Comparison of ENCODE assay signal across 22 cellular contexts in genomic region chr12:64203036-64203435, GRCh38. TPM values are rescaled to one million over a fixed set of nuclear protein-coding genes. Genes with fewer than 3 reads are reported as not detected.
DNase-seq lines count a peak whose midpoint lies in the region; ATAC-seq, FAIRE-seq and TF ChIP-seq lines count a peak whose summit lies in the region.
"Had no signal": no experiment of that assay in that cellular context is flagged by ENCODE, and none has a peak within 500 bp of the region (broad histone marks: within the 10 kb centered on the region; RNA-seq: fewer than 3 reads in every experiment).

No MANE protein-coding gene starts in this region.

- FAIRE-seq in bronchial epithelial cell (lab: Jason Lieb, UNC) = peak; percentile 7
- FAIRE-seq: GM12892 had no signal

- no peak overlapping the region for H3K4me3 Mint-ChIP-seq in activated CD4-positive, alpha-beta T cell treated with anti-CD3 and anti-CD28 coated beads for 36 hours
- H3K4me3 Mint-ChIP-seq in activated CD4-positive, alpha-beta T cell treated with anti-CD3 and anti-CD28 coated beads, Interleukin-2, amount 10 ng/mL, durations not matched to agents 24 days and 14 days = no peak overlapping the region
- H3K4me3 Mint-ChIP-seq in activated T-helper 17 cell treated with anti-CD3 and anti-CD28 coated beads, Interleukin-2, amount 50 U/mL, for 72 hours = no peak overlapping the region
- H3K4me3 Mint-ChIP-seq: B cell; CD4-positive, alpha-beta T cell; CD8-positive, alpha-beta memory T cell had no signal

- H3K36me3 ChIP-seq in bronchial epithelial cell (ENCODE audit: control insufficient read depth, insufficient read depth, low read length) (peaks cover 2% of the 10 kb centered on the region), Peyer's patch (peaks cover 0 to 2% (median 0%) of the 10 kb centered on the region in 3 donors)

- H3K4me1 ChIP-seq in Peyer's patch = no peaks in the 10 kb centered on the region
- H3K4me1 ChIP-seq: BLaER1 had no signal

- no peak for TF ChIP-seq CTCF in bronchial epithelial cell (IDR thresholded peaks at IDR 0.05; ENCODE audit: insufficient read depth, low read length, severe bottlenecking)
- no peak for TF ChIP-seq CTCF in Peyer's patch (IDR thresholded peaks at IDR 0.05)

- no peaks in the 10 kb centered on the region for H3K27me3 Mint-ChIP-seq in activated CD4-positive, alpha-beta T cell treated with anti-CD3 and anti-CD28 coated beads for 36 hours
- H3K27me3 Mint-ChIP-seq in activated CD4-positive, alpha-beta T cell treated with anti-CD3 and anti-CD28 coated beads, Interleukin-2, amount 10 ng/mL, durations not matched to agents 24 days and 14 days = no peaks in the 10 kb centered on the region
- no peaks in the 10 kb centered on the region for H3K27me3 Mint-ChIP-seq in activated T-helper 17 cell treated with anti-CD3 and anti-CD28 coated beads, Interleukin-2, amount 50 U/mL, for 72 hours
- H3K27me3 Mint-ChIP-seq: B cell; CD4-positive, alpha-beta T cell had no signal

- peaks cover 4% of the 10 kb centered on the region for H3K9me3 Mint-ChIP-seq in activated CD4-positive, alpha-beta T cell treated with anti-CD3 and anti-CD28 coated beads for 36 hours (ENCODE audit: low read depth)
- H3K9me3 Mint-ChIP-seq in activated CD4-positive, alpha-beta T cell treated with anti-CD3 and anti-CD28 coated beads, Interleukin-2, amount 10 ng/mL, durations not matched to agents 24 days and 14 days = peaks cover 10% of the 10 kb centered on the region
- H3K9me3 Mint-ChIP-seq in activated T-helper 17 cell treated with anti-CD3 and anti-CD28 coated beads, Interleukin-2, amount 50 U/mL, for 72 hours = no peaks in the 10 kb centered on the region
- H3K9me3 Mint-ChIP-seq: CD4-positive, alpha-beta T cell had no signal

- no peak for DNase-seq in activated CD4-positive, alpha-beta T cell treated with anti-CD3 and anti-CD28 coated beads for 36 hours
- DNase-seq in activated CD4-positive, alpha-beta T cell treated with anti-CD3 and anti-CD28 coated beads, Interleukin-2, amount 10 ng/mL, durations not matched to agents 24 days and 14 days = no peak
- DNase-seq in bronchial epithelial cell (ENCODE audit: low read depth) (no peak), Right ventricle myocardium superior (no peak), Peyer's patch (no peak)
- no peak for DNase-seq in stimulated activated naive CD8-positive, alpha-beta T cell treated with anti-CD3 and anti-CD28 coated beads, Interleukin-15, Interleukin-2, amounts not matched to agents 100 U/mL and 50 U/mL, for 24 hours
- DNase-seq: Calu3; CD4-positive, alpha-beta T cell; CD8-positive, alpha-beta memory T cell; DMS53; DMS79 treated with DMSO at 0.1 percent for 48 hours; GF-D8; GOT3; H7 had no signal

- CTCF ChIA-PET in activated CD4-positive, alpha-beta T cell treated with anti-CD3 and anti-CD28 coated beads for 36 hours (lab: Charles Lee) = interaction anchor here (0.7 kb wide), 1 partner anchor 9 kb away, joined by 4 read pairs; no protein-coding TSS in a partner anchor

- no peak overlapping the region for H3K27ac Mint-ChIP-seq in activated CD4-positive, alpha-beta T cell treated with anti-CD3 and anti-CD28 coated beads for 36 hours
- H3K27ac Mint-ChIP-seq in activated CD4-positive, alpha-beta T cell treated with anti-CD3 and anti-CD28 coated beads, Interleukin-2, amount 10 ng/mL, durations not matched to agents 24 days and 14 days = no peak overlapping the region
- H3K27ac Mint-ChIP-seq in activated T-helper 17 cell treated with anti-CD3 and anti-CD28 coated beads, Interleukin-2, amount 50 U/mL, for 72 hours = no peak overlapping the region
- H3K27ac Mint-ChIP-seq: B cell; CD4-positive, alpha-beta T cell; CD8-positive, alpha-beta memory T cell had no signal

- TF ChIP-seq POLR2A in Peyer's patch (IDR thresholded peaks at IDR 0.05) = no peak

- POLR2A ChIA-PET in activated CD4-positive, alpha-beta T cell treated with anti-CD3 and anti-CD28 coated beads for 36 hours (lab: Charles Lee) = no interaction called here

- peaks cover 37% of the 10 kb centered on the region for H3K36me3 Mint-ChIP-seq in activated CD4-positive, alpha-beta T cell treated with anti-CD3 and anti-CD28 coated beads for 36 hours (ENCODE audit: low read depth)
- peaks cover 27% of the 10 kb centered on the region for H3K36me3 Mint-ChIP-seq in activated CD4-positive, alpha-beta T cell treated with anti-CD3 and anti-CD28 coated beads, Interleukin-2, amount 10 ng/mL, durations not matched to agents 24 days and 14 days (ENCODE audit: low read depth)
- peaks cover 26% of the 10 kb centered on the region for H3K36me3 Mint-ChIP-seq in activated T-helper 17 cell treated with anti-CD3 and anti-CD28 coated beads, Interleukin-2, amount 50 U/mL, for 72 hours (ENCODE audit: low read depth)

- H3K27me3 ChIP-seq in bronchial epithelial cell (ENCODE audit: control insufficient read depth, insufficient read depth, low read length) = no peaks in the 10 kb centered on the region
- no peaks in the 10 kb centered on the region for H3K27me3 ChIP-seq in Peyer's patch
- H3K27me3 ChIP-seq: BLaER1 had no signal

- no peak overlapping the region for H3K4me3 ChIP-seq in bronchial epithelial cell (ENCODE audit: low read depth, low read length)
- no peak overlapping the region for H3K4me3 ChIP-seq in Peyer's patch
- H3K4me3 ChIP-seq: BLaER1 had no signal

- peaks cover 3% of the 10 kb centered on the region for H3K4me1 Mint-ChIP-seq in activated CD4-positive, alpha-beta T cell treated with anti-CD3 and anti-CD28 coated beads for 36 hours
- H3K4me1 Mint-ChIP-seq in activated CD4-positive, alpha-beta T cell treated with anti-CD3 and anti-CD28 coated beads, Interleukin-2, amount 10 ng/mL, durations not matched to agents 24 days and 14 days = peaks cover 2% of the 10 kb centered on the region
- H3K4me1 Mint-ChIP-seq in activated T-helper 17 cell treated with anti-CD3 and anti-CD28 coated beads, Interleukin-2, amount 50 U/mL, for 72 hours = no peaks in the 10 kb centered on the region
- H3K4me1 Mint-ChIP-seq: B cell; CD8-positive, alpha-beta memory T cell had no signal

- intact Hi-C loops in activated CD4-positive, alpha-beta T cell treated with anti-CD3 and anti-CD28 coated beads for 36 hours (cut with DNase I, micrococcal nuclease) = no loop called here
- intact Hi-C loops in activated CD4-positive, alpha-beta T cell treated with anti-CD3 and anti-CD28 coated beads, Interleukin-2, amount 10 ng/mL, durations not matched to agents 24 days and 14 days (cut with micrococcal nuclease) = no loop called here
- intact Hi-C loops in Right ventricle myocardium superior (cut with DNase I) = no loop called here

- no peaks in the 10 kb centered on the region for H3K9me3 ChIP-seq in Peyer's patch
- H3K9me3 ChIP-seq: BLaER1 had no signal

- no peak overlapping the region for H3K27ac ChIP-seq in Peyer's patch
- H3K27ac ChIP-seq: 22Rv1, BLaER1, C4-2B had no signal

- peak; percentile 69 for ATAC-seq in activated CD4-positive, alpha-beta T cell treated with anti-CD3 and anti-CD28 coated beads for 36 hours
- ATAC-seq in activated T-helper 17 cell treated with anti-CD3 and anti-CD28 coated beads, Interleukin-2, amount 50 U/mL, for 72 hours (replicated peaks) = peak; percentile 63
- ATAC-seq in Right ventricle myocardium superior (ENCODE audit: poor library complexity) = no peak
- no peak for ATAC-seq in HG03432 (IDR thresholded peaks at IDR 0.05; ENCODE audit: unreplicated experiment)
- no peak for ATAC-seq in stimulated activated naive CD8-positive, alpha-beta T cell treated with anti-CD3 and anti-CD28 coated beads, Interleukin-15, Interleukin-2, amounts not matched to agents 100 U/mL and 50 U/mL, for 24 hours
- ATAC-seq: HCT116 had no signal

RNA-seq across cellular contexts. Expression of gene KICS2, which starts 19.1 kb away (rescaled TPM):
- 10 to 100 TPM; 15.1 to 16.6 TPM for total RNA-seq in activated CD4-positive, alpha-beta T cell treated with anti-CD3 and anti-CD28 coated beads for 36 hours
- total RNA-seq in activated CD4-positive, alpha-beta T cell treated with anti-CD3 and anti-CD28 coated beads, Interleukin-2, amount 10 ng/mL, durations not matched to agents 24 days and 14 days = 12.8 and 17.1 TPM in 2 replicates
- 10 to 100 TPM in 1 of 2 donors, 1 to 10 TPM in 1; 9.9 to 14.2 TPM for total RNA-seq in activated T-helper 17 cell treated with anti-CD3 and anti-CD28 coated beads, Interleukin-2, amount 50 U/mL, for 72 hours
- total RNA-seq in bronchial epithelial cell = 6.7 and 9.0 TPM in 2 replicates
- 3.1 TPM for total RNA-seq in Right ventricle myocardium superior
- 10 to 100 TPM in 1 of 4 donors, 1 to 10 TPM in 3; 1.6 to 21.3 (median 9.6) TPM for total RNA-seq in Peyer's patch

Comparison
In these comparisons a context has a peak if more than half of its experiments do, and no peak if none do; other contexts are left out.
1. ATAC-seq: peak in activated CD4-positive, alpha-beta T cell treated with anti-CD3 and anti-CD28 coated beads for 36 hours (single experiment) and activated T-helper 17 cell treated with anti-CD3 and anti-CD28 coated beads, Interleukin-2, amount 50 U/mL, for 72 hours (single experiment); none in Right ventricle myocardium superior (single experiment), HG03432 (single experiment) and stimulated activated naive CD8-positive, alpha-beta T cell treated with anti-CD3 and anti-CD28 coated beads, Interleukin-15, Interleukin-2, amounts not matched to agents 100 U/mL and 50 U/mL, for 24 hours (single experiment).